8 cellular contexts compared by ENCODE assay signal in the genomic region with DNA sequence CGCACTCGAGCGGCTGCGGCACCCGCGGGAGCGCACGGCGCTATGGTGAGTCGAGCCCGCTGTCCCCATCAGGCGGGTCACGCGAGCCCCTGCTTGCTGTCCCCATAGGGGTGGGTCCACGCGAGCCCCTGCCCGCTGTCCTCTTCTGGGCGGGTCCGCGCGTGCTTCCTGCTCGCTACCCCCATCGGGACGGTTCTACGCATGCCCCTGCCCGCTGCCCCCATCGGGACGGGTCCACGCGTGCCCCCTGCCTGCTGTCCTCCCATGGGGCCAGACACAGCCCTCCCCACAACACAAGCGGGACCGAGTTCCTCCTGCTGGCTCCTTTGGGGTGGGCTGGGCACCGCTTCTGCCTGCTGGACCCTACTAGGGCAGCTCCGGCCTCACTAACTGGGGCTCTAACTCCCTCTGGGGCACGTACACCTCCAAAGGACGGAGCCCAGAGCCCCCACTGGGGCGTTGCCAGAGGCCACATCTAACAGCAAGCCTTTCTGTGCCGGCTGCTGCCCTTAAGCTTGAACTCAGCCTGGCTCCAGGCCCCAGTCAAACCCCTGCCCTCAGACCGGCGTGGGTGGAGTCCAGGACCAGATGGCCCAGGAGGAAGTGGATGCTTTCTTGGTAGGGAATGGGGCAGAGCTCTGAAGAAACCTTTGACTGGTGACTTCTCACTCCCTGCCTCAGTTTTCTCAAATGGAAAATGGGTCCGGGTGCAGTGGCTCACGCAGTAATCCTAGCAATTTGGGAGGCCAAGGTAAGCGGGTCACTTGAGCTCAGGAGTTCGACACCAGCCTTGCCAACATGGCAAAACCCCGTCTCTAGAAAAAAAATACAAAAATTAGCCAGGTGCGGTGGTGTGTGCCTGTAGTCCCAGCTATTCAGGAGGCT. TPM values are rescaled to one million over a fixed set of nuclear protein-coding genes. Genes with fewer than 3 reads are reported as not detected.
DNase-seq lines count a peak whose midpoint lies in the region; ATAC-seq and TF ChIP-seq lines count a peak whose summit lies in the region.

No MANE protein-coding gene starts in this region.

- ATAC-seq in natural killer cell = peak in 1 of 3 donors; percentile 26

- DNase-seq in NCI-H524 (lab: John Stamatoyannopoulos, UW) (peak; percentile 50 to 66), NCI-H524 treated with DMSO at 0.1 percent for 48 hours (lab: John Stamatoyannopoulos, UW) (no peak), HAP-1 (ENCODE audit: low spot score in 2 of 2) (peak; percentile 20 to 59), MG63 (peak; percentile 88), fibroblast of peridontal ligament (ENCODE audit: extremely low read depth) (peak; percentile 48), natural killer cell (no peak), tibial artery (peak; percentile 64 to 80)
- DNase-seq in activated CD4-positive, alpha-beta memory T cell treated with anti-CD3 and anti-CD28 coated beads, Interleukin-2, amount 10 ng/mL, durations not matched to agents 7 days and 5 days = peak; percentile 36

- H3K9me3 ChIP-seq in HAP-1 (no peaks in the 10 kb centered on the region), MG63 (no peaks in the 10 kb centered on the region), tibial artery (no peaks in the 10 kb centered on the region)

- CTCF ChIA-PET in activated CD4-positive, alpha-beta memory T cell treated with anti-CD3 and anti-CD28 coated beads, Interleukin-2, amount 10 ng/mL, durations not matched to agents 7 days and 5 days (lab: Charles Lee) = interaction anchor here (0.7 to 1.4 kb wide), 6 partner anchors 10 to 303 kb away, joined by 3 to 8 read pairs (median 4); a partner anchor contains a TSS

- POLR2A ChIA-PET in activated CD4-positive, alpha-beta memory T cell treated with anti-CD3 and anti-CD28 coated beads, Interleukin-2, amount 10 ng/mL, durations not matched to agents 7 days and 5 days (lab: Charles Lee) = interaction anchor here (0.6 to 2.7 kb wide), 7 partner anchors 10 to 353 kb away, joined by 3 to 11 read pairs (median 3); a partner anchor contains a TSS

- H3K27ac ChIP-seq in tibial artery = peak overlapping the region; percentile 75 to 76

- peaks cover 27% of the 10 kb centered on the region for H3K36me3 ChIP-seq in HAP-1 (replicated peaks)
- H3K36me3 ChIP-seq in MG63 = peaks cover 42% of the 10 kb centered on the region
- H3K36me3 ChIP-seq in tibial artery = peaks cover 22 to 28% (median 26%) of the 10 kb centered on the region in 3 donors

- H3K4me1 ChIP-seq in HAP-1 (peaks cover 12% of the 10 kb centered on the region), tibial artery (peaks cover 0 to 26% (median 16%) of the 10 kb centered on the region in 4 donors)

- intact Hi-C loops in natural killer cell (cut with micrococcal nuclease) (loop anchor here (1.0 to 5.0 kb wide), 3 partner anchors 17 to 163 kb away; a partner anchor contains a TSS), tibial artery (cut with DNase I; ENCODE audit: low total_unique reads) (loop anchor here (5.0 kb wide), 1 partner anchor 44 kb away; a partner anchor contains a TSS)

- TF ChIP-seq CTCF in natural killer cell (IDR thresholded peaks at IDR 0.05) (no peak), tibial artery (IDR thresholded peaks at IDR 0.05) (no peak)

- no peaks in the 10 kb centered on the region for H3K9me3 Mint-ChIP-seq in activated CD4-positive, alpha-beta memory T cell treated with anti-CD3 and anti-CD28 coated beads, Interleukin-2, amount 10 ng/mL, durations not matched to agents 7 days and 5 days
- H3K9me3 Mint-ChIP-seq in natural killer cell = no peaks in the 10 kb centered on the region

- peaks cover 25% of the 10 kb centered on the region for H3K4me1 Mint-ChIP-seq in activated CD4-positive, alpha-beta memory T cell treated with anti-CD3 and anti-CD28 coated beads, Interleukin-2, amount 10 ng/mL, durations not matched to agents 7 days and 5 days
- peaks cover 16 to 20% of the 10 kb centered on the region in 2 donors for H3K4me1 Mint-ChIP-seq in natural killer cell

- H3K27me3 ChIP-seq in HAP-1 (ENCODE audit: low read depth) (no peaks in the 10 kb centered on the region), MG63 (no peaks in the 10 kb centered on the region), tibial artery (no peaks in the 10 kb centered on the region)

- peaks cover 16% of the 10 kb centered on the region for H3K36me3 Mint-ChIP-seq in activated CD4-positive, alpha-beta memory T cell treated with anti-CD3 and anti-CD28 coated beads, Interleukin-2, amount 10 ng/mL, durations not matched to agents 7 days and 5 days (ENCODE audit: low read depth)
- H3K36me3 Mint-ChIP-seq in natural killer cell = peaks cover 6% of the 10 kb centered on the region

- peak overlapping the region; percentile 86 for H3K4me3 Mint-ChIP-seq in activated CD4-positive, alpha-beta memory T cell treated with anti-CD3 and anti-CD28 coated beads, Interleukin-2, amount 10 ng/mL, durations not matched to agents 7 days and 5 days
- H3K4me3 Mint-ChIP-seq in natural killer cell = peak overlapping the region; percentile 86

- no peaks in the 10 kb centered on the region for H3K27me3 Mint-ChIP-seq in activated CD4-positive, alpha-beta memory T cell treated with anti-CD3 and anti-CD28 coated beads, Interleukin-2, amount 10 ng/mL, durations not matched to agents 7 days and 5 days
- H3K27me3 Mint-ChIP-seq in natural killer cell (ENCODE audit: low read depth in 2 of 2) = no peaks in the 10 kb centered on the region

- H3K4me3 ChIP-seq in HAP-1 = peak overlapping the region; percentile 87
- peak overlapping the region; percentile 91 for H3K4me3 ChIP-seq in MG63
- H3K4me3 ChIP-seq in tibial artery = peak overlapping the region; percentile 75 to 80

- in situ Hi-C loops in HAP-1 (cut with MboI; ENCODE audit: low sequenced_read_pairs) = no loop called here

- peak overlapping the region; percentile 72 for H3K27ac Mint-ChIP-seq in activated CD4-positive, alpha-beta memory T cell treated with anti-CD3 and anti-CD28 coated beads, Interleukin-2, amount 10 ng/mL, durations not matched to agents 7 days and 5 days
- peak overlapping the region; percentile 45 to 79 for H3K27ac Mint-ChIP-seq in natural killer cell

RNA-seq across cellular contexts. Expression of a gene that starts 0.7 kb away (rescaled TPM):
- total RNA-seq in MG63 (2014; rRNA removed; shearing (Covaris generic); ENCODE audit: low replicate concordance) = 146 and 155 TPM in 2 replicates
- total RNA-seq in activated CD4-positive, alpha-beta memory T cell treated with anti-CD3 and anti-CD28 coated beads, Interleukin-2, amount 10 ng/mL, durations not matched to agents 7 days and 5 days = 10 to 100 TPM; 36.1 to 38.9 TPM
- total RNA-seq in natural killer cell = 10 to 100 TPM; 39.0 to 55.4 (median 43.7) TPM

RNA-seq across cellular contexts. Expression of a gene that starts 44.7 kb away (rescaled TPM):
- total RNA-seq in MG63 (2014; rRNA removed; shearing (Covaris generic); ENCODE audit: low replicate concordance) = 87.7 and 149 TPM in 2 replicates
- total RNA-seq in activated CD4-positive, alpha-beta memory T cell treated with anti-CD3 and anti-CD28 coated beads, Interleukin-2, amount 10 ng/mL, durations not matched to agents 7 days and 5 days = 10 to 100 TPM; 65.0 to 65.9 TPM
- 10 to 100 TPM; 52.9 to 58.1 (median 57.8) TPM for total RNA-seq in natural killer cell

Comparison
In these comparisons a context has a peak if more than half of its experiments do, and no peak if none do; other contexts are left out.
1. DNase-seq: peak in NCI-H524 (2 of 2), HAP-1 (2 of 2), MG63 (single experiment), activated CD4-positive, alpha-beta memory T cell treated with anti-CD3 and anti-CD28 coated beads, Interleukin-2, amount 10 ng/mL, durations not matched to agents 7 days and 5 days (single experiment), fibroblast of peridontal ligament (single experiment) and tibial artery (2 of 2); none in NCI-H524 treated with DMSO at 0.1 percent for 48 hours (single experiment) and natural killer cell (single experiment).
2. Peak in every context shown above with its lines, with median percentiles within 50 percentile points of each other: H3K4me3 ChIP-seq.